Comparison of ENCODE assay signal across 8 cellular contexts in genomic region chr10:13099666-13100348, GRCh38. TPM values are rescaled to one million over a fixed set of nuclear protein-coding genes. Genes with fewer than 3 reads are reported as not detected.
DNase-seq lines count a peak whose midpoint lies in the region; ATAC-seq and TF ChIP-seq lines count a peak whose summit lies in the region.

TSS of gene OPTN (plus strand) at chr10:13100163. CDS start at chr10:13109123, 8,960 bp downstream.

- peak within 1 kb of the TSS; percentile 99 for H3K4me2 ChIP-seq in OCI-LY3 (ENCODE audit: low read length)

- peaks cover 0 to 30% (median 3%) of the 10 kb centered on the region in 3 donors for H3K36me3 Mint-ChIP-seq in CD8-positive, alpha-beta memory T cell
- peaks cover 2% of the 10 kb centered on the region for H3K36me3 Mint-ChIP-seq in activated T-cell treated with anti-CD3 and anti-CD28 coated beads, Interleukin-2, amount 50 U/mL, for 4 hours (ENCODE audit: insufficient read depth)

- peak; percentile 74 for ATAC-seq in GM19397 (IDR thresholded peaks at IDR 0.05; ENCODE audit: unreplicated experiment)
- peak; percentile 32 for ATAC-seq in HG03575 (IDR thresholded peaks at IDR 0.05; ENCODE audit: extremely low read depth, insufficient number of reproducible peaks, low FRiP score, unreplicated experiment)
- peak; percentile 84 to 86 for ATAC-seq in activated T-cell treated with anti-CD3 and anti-CD28 coated beads, Interleukin-2, amount 50 U/mL, for 4 hours

- no peak for TF ChIP-seq EP300 in esophagus muscularis mucosa (IDR thresholded peaks at IDR 0.05)

- H3K27ac ChIP-seq in CD8-positive, alpha-beta memory T cell (ENCODE audit: low read depth, low read length), result peak within 1 kb of the TSS; percentile 89
- H3K27ac ChIP-seq in OCI-LY3 (ENCODE audit: low read length) (peak within 1 kb of the TSS; percentile 51), esophagus muscularis mucosa (replicated peaks in 1 of 4) (peak within 1 kb of the TSS; percentile 93 to 99 (median 97)), muscle layer of duodenum (ENCODE audit: low read length) (peak within 1 kb of the TSS; percentile 98)

- peak within 1 kb of the TSS; percentile 99 for H2AFZ ChIP-seq in OCI-LY3 (ENCODE audit: low read depth, low read length)

- H3K79me2 ChIP-seq in OCI-LY3 (ENCODE audit: low read length), result no peaks in the 10 kb centered on the region; the same call in 1 of the 2 replicates

- peak; percentile 76 to 84 (median 79) for DNase-seq in CD8-positive, alpha-beta memory T cell
- peak; percentile 72 for DNase-seq in activated T-cell treated with anti-CD3 and anti-CD28 coated beads, Interleukin-2, amount 50 U/mL, for 4 hours
- peak; percentile 95 for DNase-seq in esophagus muscularis mucosa (ENCODE audit: extremely low spot score)
- peak; percentile 64 to 74 for DNase-seq in stimulated activated CD8-positive, alpha-beta memory T cell treated with anti-CD3 and anti-CD28 coated beads, Interleukin-7, amount 100 ng/mL, for 48 hours (ENCODE audit: extremely low read depth in 1 of 2, low read depth in 1 of 2)

- no peaks in the 10 kb centered on the region for H3K9me3 Mint-ChIP-seq in CD8-positive, alpha-beta memory T cell
- H3K9me3 Mint-ChIP-seq in activated T-cell treated with anti-CD3 and anti-CD28 coated beads, Interleukin-2, amount 50 U/mL, for 4 hours, result no peaks in the 10 kb centered on the region

- H3K9ac ChIP-seq in OCI-LY3 (ENCODE audit: low read length), result peak within 1 kb of the TSS; percentile 87

- H3K4me3 ChIP-seq in CD8-positive, alpha-beta memory T cell (ENCODE audit: low read length), result peak within 1 kb of the TSS; percentile 63
- H3K4me3 ChIP-seq in OCI-LY3 (ENCODE audit: low read length) (peak within 1 kb of the TSS; percentile 99), esophagus muscularis mucosa (peak within 1 kb of the TSS; percentile 84 to 99 (median 96)), muscle layer of duodenum (ENCODE audit: low read depth in 1 of 2, low read length in 2 of 2) (peak within 1 kb of the TSS; percentile 90 to 98)

- POLR2A ChIA-PET in CD8-positive, alpha-beta memory T cell (lab: Charles Lee), result interaction anchor here (0.5 to 1.4 kb wide), 6 partner anchors 8 to 202 kb away, joined by 3 to 12 read pairs (median 5); partner anchors contain the start of gene PHYH

- H3K4me3 Mint-ChIP-seq in CD8-positive, alpha-beta memory T cell, result peak within 1 kb of the TSS; percentile 86 to 97 (median 93)
- H3K4me3 Mint-ChIP-seq in activated T-cell treated with anti-CD3 and anti-CD28 coated beads, Interleukin-2, amount 50 U/mL, for 4 hours, result peak within 1 kb of the TSS; percentile 91

- H3K4me1 Mint-ChIP-seq in CD8-positive, alpha-beta memory T cell, result peaks cover 41 to 56% (median 53%) of the 10 kb centered on the region in 3 donors
- peaks cover 47% of the 10 kb centered on the region for H3K4me1 Mint-ChIP-seq in activated T-cell treated with anti-CD3 and anti-CD28 coated beads, Interleukin-2, amount 50 U/mL, for 4 hours (ENCODE audit: low read depth)

- H3K9me3 ChIP-seq in CD8-positive, alpha-beta memory T cell (ENCODE audit: low read length), result no peaks in the 10 kb centered on the region
- H3K9me3 ChIP-seq in OCI-LY3 (ENCODE audit: insufficient read depth, low read length) (no peaks in the 10 kb centered on the region), esophagus muscularis mucosa (no peaks in the 10 kb centered on the region), muscle layer of duodenum (ENCODE audit: control insufficient read depth in 1 of 2, low read length in 2 of 2) (no peaks in the 10 kb centered on the region)

- H3K27me3 Mint-ChIP-seq in CD8-positive, alpha-beta memory T cell, result no peaks in the 10 kb centered on the region
- H3K27me3 Mint-ChIP-seq in activated T-cell treated with anti-CD3 and anti-CD28 coated beads, Interleukin-2, amount 50 U/mL, for 4 hours (ENCODE audit: low read depth), result no peaks in the 10 kb centered on the region

- H3K27me3 ChIP-seq in CD8-positive, alpha-beta memory T cell (ENCODE audit: insufficient read depth, low read length, poor library complexity, severe bottlenecking), result no peaks in the 10 kb centered on the region
- no peaks in the 10 kb centered on the region for H3K27me3 ChIP-seq in OCI-LY3 (ENCODE audit: low read depth, low read length)
- H3K27me3 ChIP-seq in esophagus muscularis mucosa, result no peaks in the 10 kb centered on the region
- H3K27me3 ChIP-seq in muscle layer of duodenum (ENCODE audit: low read depth, low read length), result no peaks in the 10 kb centered on the region

- TF ChIP-seq CTCF in OCI-LY3 (IDR thresholded peaks at IDR 0.05; ENCODE audit: low read depth, low read length) (peak; percentile 81), esophagus muscularis mucosa (IDR thresholded peaks at IDR 0.05) (peak; percentile 68 to 83 (median 76))

- H3K27ac Mint-ChIP-seq in CD8-positive, alpha-beta memory T cell, result peak within 1 kb of the TSS; percentile 92 to 99 (median 97)

- CTCF ChIA-PET in CD8-positive, alpha-beta memory T cell (lab: Charles Lee), result interaction anchor here (0.9 to 2.4 kb wide), 9 partner anchors 10 to 340 kb away, joined by 3 to 27 read pairs (median 4); partner anchors contain the start of gene MCM10

- intact Hi-C loops in esophagus muscularis mucosa (cut with DNase I), result loop anchor here (10.0 kb wide), 1 partner anchor 835 kb away; no protein-coding TSS in a partner anchor

- no peaks in the 10 kb centered on the region for H4K20me1 ChIP-seq in OCI-LY3 (ENCODE audit: insufficient read depth, low read length)

- whole genome bisulfite sequencing in esophagus muscularis mucosa, result 0% methylated on average over 9 of the region's 54 CpGs

- H3K4me1 ChIP-seq in CD8-positive, alpha-beta memory T cell (ENCODE audit: insufficient read depth, low read length), result peaks cover 31% of the 10 kb centered on the region
- peaks cover 4% of the 10 kb centered on the region for H3K4me1 ChIP-seq in OCI-LY3 (ENCODE audit: low read length)
- peaks cover 26 to 41% (median 33%) of the 10 kb centered on the region in 4 donors for H3K4me1 ChIP-seq in esophagus muscularis mucosa
- H3K4me1 ChIP-seq in muscle layer of duodenum (ENCODE audit: control insufficient read depth in 1 of 2, insufficient read depth in 2 of 2, low read length in 2 of 2), result peaks cover 3 to 5% of the 10 kb centered on the region in 2 donors

- peak; percentile 51 for TF ChIP-seq POLR2A in esophagus muscularis mucosa (IDR thresholded peaks at IDR 0.05; ENCODE audit: low read depth)

- H3K36me3 ChIP-seq in CD8-positive, alpha-beta memory T cell (ENCODE audit: insufficient read depth, low read length), result no peaks in the 10 kb centered on the region
- H3K36me3 ChIP-seq in OCI-LY3 (replicated peaks; ENCODE audit: low read depth, low read length) (no peaks in the 10 kb centered on the region), esophagus muscularis mucosa (peaks cover 0 to 4% (median 0%) of the 10 kb centered on the region in 4 donors), muscle layer of duodenum (ENCODE audit: control insufficient read depth in 1 of 2, insufficient read depth in 2 of 2, low read length in 2 of 2) (no peaks in the 10 kb centered on the region)

RNA-seq across cellular contexts. Expression of gene OPTN, which starts in this region (rescaled TPM):
- total RNA-seq in CD8-positive, alpha-beta memory T cell, result 10 to 100 TPM; 53.4 to 55.3 TPM
- polyA plus RNA-seq in CD8-positive, alpha-beta memory T cell, result 96.9 TPM
- 10 to 100 TPM; 14.6 to 29.0 (median 16.2) TPM for total RNA-seq in activated T-cell treated with anti-CD3 and anti-CD28 coated beads, Interleukin-2, amount 50 U/mL, for 4 hours
- 10 to 100 TPM; 64.4 to 93.6 (median 79.6) TPM for total RNA-seq in esophagus muscularis mucosa

Comparison
In these comparisons a context has a peak if more than half of its experiments do, and no peak if none do; other contexts are left out.
1. Peak in every context shown above with its lines: DNase-seq, ATAC-seq, H3K4me3 ChIP-seq and H3K27ac ChIP-seq.
2. ATAC-seq: peak in every context shown above with its lines; median percentile 85 in activated T-cell treated with anti-CD3 and anti-CD28 coated beads, Interleukin-2, amount 50 U/mL, for 4 hours; 74 in GM19397; 32 in HG03575.